18 cellular contexts compared by ENCODE assay signal in genomic region chr6:9710574-9710973, GRCh38.
DNase-seq lines count a peak whose midpoint lies in the region.
"Had no signal": no experiment of that assay in that cellular context is flagged by ENCODE, and none has a peak within 500 bp of the region (broad histone marks: within the 10 kb centered on the region; RNA-seq: fewer than 3 reads in every experiment).

No MANE protein-coding gene starts in this region.

- no peak overlapping the region for H3K4ac ChIP-seq in mesenchymal stem cell (ENCODE audit: low read depth in 1 of 2, low read length in 2 of 2)

- no peak overlapping the region for H2BK15ac ChIP-seq in mesenchymal stem cell (ENCODE audit: low read depth, poor library complexity, severe bottlenecking)

- H3K14ac ChIP-seq in mesenchymal stem cell (ENCODE audit: low read length in 2 of 2), result no peak overlapping the region

- no peaks in the 10 kb centered on the region for H3K36me3 ChIP-seq in adipocyte (ENCODE audit: control insufficient read depth, insufficient read depth, low read length, severe bottlenecking)
- no peaks in the 10 kb centered on the region for H3K36me3 ChIP-seq in mesenchymal stem cell (ENCODE audit: control insufficient read depth in 1 of 2, insufficient read depth in 2 of 2, low read depth in 1 of 2, low read length in 2 of 2)
- H3K36me3 ChIP-seq in effector memory CD4-positive, alpha-beta T cell (ENCODE audit: control insufficient read depth, insufficient read depth, low read length), result no peaks in the 10 kb centered on the region
- H3K36me3 ChIP-seq: BLaER1 treated with 17β-estradiol and CSF1 and Interleukin-3, amounts not matched to agents 10 nM and 100 nM; MG63; SJSA1 had no signal

- no peak overlapping the region for H2AFZ ChIP-seq in mesenchymal stem cell (ENCODE audit: low read depth, low read length)

- H3K4me1 ChIP-seq in adipocyte (ENCODE audit: control insufficient read depth, insufficient read depth, low read length) (no peaks in the 10 kb centered on the region), mesenchymal stem cell (ENCODE audit: control insufficient read depth, insufficient read depth, low read depth, low read length) (no peaks in the 10 kb centered on the region)
- H3K4me1 ChIP-seq in effector memory CD4-positive, alpha-beta T cell (ENCODE audit: control insufficient read depth, insufficient read depth, low read length, poor library complexity, severe bottlenecking), result no peaks in the 10 kb centered on the region
- H3K4me1 ChIP-seq: SJSA1 had no signal

- H2BK12ac ChIP-seq in mesenchymal stem cell (ENCODE audit: low read length in 2 of 2), result no peak overlapping the region

- no peak overlapping the region for H2BK5ac ChIP-seq in mesenchymal stem cell (ENCODE audit: low read depth, low read length, poor library complexity, severe bottlenecking)

- H3K79me1 ChIP-seq in mesenchymal stem cell (replicated peaks; ENCODE audit: low read length, poor library complexity, severe bottlenecking), result no peaks in the 10 kb centered on the region

- H3K9me3 ChIP-seq in adipocyte (ENCODE audit: control insufficient read depth, low read length) (no peaks in the 10 kb centered on the region), mesenchymal stem cell (ENCODE audit: control insufficient read depth, low read length) (no peaks in the 10 kb centered on the region)
- no peaks in the 10 kb centered on the region for H3K9me3 ChIP-seq in effector memory CD4-positive, alpha-beta T cell (ENCODE audit: control insufficient read depth, low read length)
- H3K9me3 ChIP-seq: BLaER1 treated with 17β-estradiol and CSF1 and Interleukin-3, amounts not matched to agents 10 nM and 100 nM; MG63; SJSA1 had no signal

- H3K9ac ChIP-seq in adipocyte (ENCODE audit: low read length) (no peak overlapping the region), mesenchymal stem cell (ENCODE audit: low read length) (no peak overlapping the region)
- H3K9ac ChIP-seq: BLaER1 treated with 17β-estradiol and CSF1 and Interleukin-3, amounts not matched to agents 10 nM and 100 nM had no signal

- no peak overlapping the region for H4K91ac ChIP-seq in mesenchymal stem cell (ENCODE audit: low read length)

- H3K27me3 ChIP-seq in adipocyte (replicated peaks; ENCODE audit: control insufficient read depth, insufficient read depth, low read length), result no peaks in the 10 kb centered on the region
- no peaks in the 10 kb centered on the region for H3K27me3 ChIP-seq in mesenchymal stem cell (ENCODE audit: control insufficient read depth in 1 of 2, insufficient read depth in 1 of 2, low read length in 2 of 2)
- no peaks in the 10 kb centered on the region for H3K27me3 ChIP-seq in effector memory CD4-positive, alpha-beta T cell (replicated peaks; ENCODE audit: control insufficient read depth, insufficient read depth, low read length, poor library complexity, severe bottlenecking)
- H3K27me3 ChIP-seq: BLaER1 treated with 17β-estradiol and CSF1 and Interleukin-3, amounts not matched to agents 10 nM and 100 nM; SJSA1 had no signal

- peak; percentile 8 for DNase-seq in HCEC 1CT
- DNase-seq in adipocyte (ENCODE audit: low read depth), result peak; percentile 7
- peak; percentile 47 for DNase-seq in mesenchymal stem cell
- no peak for DNase-seq in D341Med (ENCODE audit: low spot score)
- no peak for DNase-seq in effector memory CD4-positive, alpha-beta T cell
- DNase-seq in activated CD4-positive, alpha-beta T cell treated with anti-CD3 and anti-CD28 coated beads, Interleukin-2, amount 50 U/mL, for 48 hours, result no peak
- no peak for DNase-seq in NCI-H226
- DNase-seq: ACHN; CD8-positive, alpha-beta T cell; EL; MG63; NCI-H1417; NCI-H187 treated with DMSO at 0.1 percent for 48 hours; NCI-H2107; NCI-H2227 treated with DMSO at 0.1 percent for 48 hours; NCI-H524 had no signal

- H3K4me3 ChIP-seq in adipocyte (ENCODE audit: low read length), result no peak overlapping the region
- no peak overlapping the region for H3K4me3 ChIP-seq in mesenchymal stem cell (ENCODE audit: insufficient read depth in 1 of 2, low read depth in 1 of 2, low read length in 2 of 2)
- no peak overlapping the region for H3K4me3 ChIP-seq in effector memory CD4-positive, alpha-beta T cell (ENCODE audit: insufficient read depth, low read depth, low read length, poor library complexity, severe bottlenecking)
- H3K4me3 ChIP-seq: BLaER1 treated with 17β-estradiol and CSF1 and Interleukin-3, amounts not matched to agents 10 nM and 100 nM; MG63; SJSA1 had no signal

- H3K27ac ChIP-seq in mesenchymal stem cell (ENCODE audit: low read length, poor library complexity, severe bottlenecking), result no peak overlapping the region
- no peak overlapping the region for H3K27ac ChIP-seq in effector memory CD4-positive, alpha-beta T cell (ENCODE audit: insufficient read depth, low read length, poor library complexity, severe bottlenecking)
- H3K27ac ChIP-seq: BLaER1 treated with 17β-estradiol and CSF1 and Interleukin-3, amounts not matched to agents 10 nM and 100 nM; SJSA1 had no signal

- H4K8ac ChIP-seq in mesenchymal stem cell (ENCODE audit: low read length), result no peak overlapping the region

- H3K23ac ChIP-seq in mesenchymal stem cell (ENCODE audit: low read length in 2 of 2), result no peak overlapping the region

- no peak overlapping the region for H2AK5ac ChIP-seq in mesenchymal stem cell (ENCODE audit: low read length, severe bottlenecking)

- no peak overlapping the region for H3K4me2 ChIP-seq in mesenchymal stem cell (ENCODE audit: low read length, poor library complexity, severe bottlenecking)

- H3K18ac ChIP-seq in mesenchymal stem cell (ENCODE audit: low read depth in 1 of 2, low read length in 2 of 2), result no peak overlapping the region

- H2BK120ac ChIP-seq in mesenchymal stem cell (ENCODE audit: low read depth, low read length), result no peak overlapping the region

- no CpG with 5 or more reads among the region's 2 CpGs for WGBS in mesenchymal stem cell

Comparison
In these comparisons a context has a peak if more than half of its experiments do, and no peak if none do; other contexts are left out.
1. DNase-seq: peak in HCEC 1CT (single experiment), adipocyte (single experiment) and mesenchymal stem cell (single experiment); none in D341Med (single experiment), effector memory CD4-positive, alpha-beta T cell (0 of 3), activated CD4-positive, alpha-beta T cell treated with anti-CD3 and anti-CD28 coated beads, Interleukin-2, amount 50 U/mL, for 48 hours (0 of 2) and NCI-H226 (single experiment).